8 cellular contexts compared by ENCODE assay signal in genomic region chr3:11944052-11944673, GRCh38.
DNase-seq lines count a peak whose midpoint lies in the region; ATAC-seq, FAIRE-seq and TF ChIP-seq lines count a peak whose summit lies in the region.

No MANE protein-coding gene starts in this region.

- H3K27me3 ChIP-seq in pancreas = no peaks in the 10 kb centered on the region

- no peak for DNase-seq in Right ventricle myocardium superior
- no peak for DNase-seq in Right ventricle myocardium inferior (ENCODE audit: missing footprints)
- DNase-seq in NCI-H748 treated with DMSO at 0.1 percent for 48 hours (lab: John Stamatoyannopoulos, UW) = peak; percentile 43
- DNase-seq in pancreas = peak in 2 of 6 donors; percentile 7 to 18
- DNase-seq in activated effector memory CD4-positive, alpha-beta T cell treated with Interleukin-2 at 50 U/mL for 16 hours = no peak
- DNase-seq in RCC 7860 (ENCODE audit: low spot score) = no peak
- no peak for DNase-seq in amniotic stem cell (lab: John Stamatoyannopoulos, UW)

- TF ChIP-seq CTCF in pancreas (IDR thresholded peaks at IDR 0.05) = peak; percentile 24 to 53 (median 42)

- intact Hi-C loops in Right ventricle myocardium superior (cut with DNase I) (no loop called here), Right ventricle myocardium inferior (cut with DNase I) (no loop called here), pancreas (cut with DNase I) (no loop called here)

- H3K27ac ChIP-seq in pancreas = no peak overlapping the region

- no peaks in the 10 kb centered on the region for H3K4me1 ChIP-seq in pancreas

- 13 to 16% methylated on average over 7 of the region's 7 CpGs for WGBS in pancreas, 2 donors

- no peaks in the 10 kb centered on the region for H3K9me3 ChIP-seq in pancreas

- no peaks in the 10 kb centered on the region for H3K36me3 ChIP-seq in pancreas

- no peak overlapping the region for H3K4me3 ChIP-seq in pancreas

- no peak for FAIRE-seq in pancreas (lab: Jason Lieb, UNC)
- no peak for FAIRE-seq in RCC 7860 (lab: Jason Lieb, UNC)

- ATAC-seq in Right ventricle myocardium superior (ENCODE audit: poor library complexity) (peak; percentile 41), Right ventricle myocardium inferior (no peak), esophagus mucosa (peak; percentile 76), pancreas (peak in 3 of 4 donors; percentile 54 to 87 (median 85))
